In the genomic region with DNA sequence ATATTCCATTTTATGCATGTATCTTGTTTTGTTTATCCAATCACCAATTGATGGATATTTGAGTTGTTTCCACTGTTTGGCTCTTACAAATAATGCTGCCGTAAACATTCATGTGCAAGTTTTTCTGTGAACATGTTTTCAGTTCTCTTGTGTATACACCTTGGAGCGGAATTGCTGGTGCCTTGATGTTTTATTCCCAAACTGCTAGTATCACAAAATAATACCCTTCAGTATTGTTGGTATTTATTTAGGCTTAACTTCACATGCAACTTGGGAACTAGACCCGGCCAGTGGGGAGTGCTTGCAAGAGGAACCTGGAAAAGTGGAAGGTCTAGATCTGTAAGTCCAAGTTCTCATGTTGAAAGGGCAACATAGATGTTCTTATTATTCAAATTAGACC, we compare ENCODE assay signal across 37 cellular contexts.
"Had no signal": no experiment of that assay in that cellular context is flagged by ENCODE, and none has a peak within 500 bp of the region (broad histone marks: within the 10 kb centered on the region; RNA-seq: fewer than 3 reads in every experiment).

No MANE protein-coding gene starts in this region.

- H3K36me3 Mint-ChIP-seq: activated CD8-positive, alpha-beta memory T cell treated with anti-CD3 and anti-CD28 coated beads, Interleukin-2, amount 10 ng/mL, durations not matched to agents 7 days and 5 days; activated naive CD4-positive, alpha-beta T cell treated with anti-CD3 and anti-CD28 coated beads, Interleukin-2, amount 50 U/mL, for 72 hours; activated naive CD8-positive, alpha-beta T cell treated with anti-CD3 and anti-CD28 coated beads for 36 hours had no signal

- H3K27me3 Mint-ChIP-seq: activated B cell treated with CpG ODN at 0.5 μM for 24 hours; activated CD4-positive, alpha-beta memory T cell treated with anti-CD3 and anti-CD28 coated beads, Interleukin-2, amount 10 ng/mL, durations not matched to agents 7 days and 5 days; activated CD4-positive, alpha-beta T cell treated with anti-CD3 and anti-CD28 coated beads, Interleukin-2, amount 10 ng/mL, durations not matched to agents 24 days and 14 days; activated CD8-positive, alpha-beta memory T cell treated with anti-CD3 and anti-CD28 coated beads, Interleukin-2, amount 10 ng/mL, durations not matched to agents 7 days and 5 days; activated naive CD8-positive, alpha-beta T cell treated with anti-CD3 and anti-CD28 coated beads for 36 hours; activated T-helper 17 cell treated with anti-CD3 and anti-CD28 coated beads, Interleukin-2, amount 50 U/mL, for 72 hours; central memory CD8-positive, alpha-beta T cell had no signal

- H3K9me3 Mint-ChIP-seq: activated CD4-positive, alpha-beta memory T cell treated with anti-CD3 and anti-CD28 coated beads, Interleukin-2, amount 10 ng/mL, durations not matched to agents 7 days and 5 days; activated CD4-positive, alpha-beta T cell treated with anti-CD3 and anti-CD28 coated beads, Interleukin-2, amount 10 ng/mL, durations not matched to agents 24 days and 14 days; activated naive CD4-positive, alpha-beta T cell treated with anti-CD3 and anti-CD28 coated beads, Interleukin-2, amount 50 U/mL, for 72 hours; activated T-cell treated with anti-CD3 and anti-CD28 coated beads, Interleukin-2, amount 50 U/mL, for 72 hours; activated T-helper 1 cell treated with anti-CD3 and anti-CD28 coated beads, Interleukin-12 subunit alpha, Interleukin-12 subunit beta, Interleukin-2, Interleukin-4 antibody, amounts not matched to agents 30 ng/mL and 10 ng/mL and 1 ng/mL, durations not matched to agents 14 hours and 24 hours and 36 hours; activated T-helper 17 cell treated with anti-CD3 and anti-CD28 coated beads, Interleukin-2, amount 50 U/mL, for 72 hours; central memory CD8-positive, alpha-beta T cell; T-helper 1 cell treated with Interleukin-12 subunit alpha and Interleukin-12 subunit beta and Interleukin-4 antibody, amounts not matched to agents 30 μg/mL and 1 μg/mL, for 36 hours; T-helper 2 cell treated with Interferon-gamma antibody and Interleukin-4, amounts not matched to agents 5 μg/mL and 100 μg/mL, for 36 hours had no signal

- H3K4me3 Mint-ChIP-seq: activated B cell treated with CpG ODN at 0.5 μM for 24 hours; activated CD4-positive, alpha-beta memory T cell treated with anti-CD3 and anti-CD28 coated beads, Interleukin-2, amount 10 ng/mL, durations not matched to agents 7 days and 5 days; activated CD4-positive, alpha-beta T cell treated with anti-CD3 and anti-CD28 coated beads, Interleukin-2, amount 10 ng/mL, durations not matched to agents 24 days and 14 days; activated CD8-positive, alpha-beta memory T cell treated with anti-CD3 and anti-CD28 coated beads, Interleukin-2, amount 10 ng/mL, durations not matched to agents 7 days and 5 days; activated CD8-positive, alpha-beta T cell treated with anti-CD3 and anti-CD28 coated beads, Interleukin-2, amount 10 ng/mL, durations not matched to agents 7 days and 5 days; activated naive CD4-positive, alpha-beta T cell treated with anti-CD3 and anti-CD28 coated beads for 36 hours; activated naive CD8-positive, alpha-beta T cell treated with anti-CD3 and anti-CD28 coated beads for 36 hours; activated T-cell treated with anti-CD3 and anti-CD28 coated beads, Interleukin-2, amount 50 U/mL, for 4 hours; activated T-cell treated with anti-CD3 and anti-CD28 coated beads, Interleukin-2, amount 50 U/mL, for 72 hours; activated T-helper 1 cell treated with anti-CD3 and anti-CD28 coated beads, Interleukin-12 subunit alpha, Interleukin-12 subunit beta, Interleukin-2, Interleukin-4 antibody, amounts not matched to agents 30 ng/mL and 10 ng/mL and 1 ng/mL, durations not matched to agents 14 hours and 24 hours and 36 hours; activated T-helper 17 cell treated with anti-CD3 and anti-CD28 coated beads, Interleukin-2, amount 50 U/mL, for 72 hours; central memory CD8-positive, alpha-beta T cell; T-helper 1 cell treated with Interleukin-12 subunit alpha and Interleukin-12 subunit beta and Interleukin-4 antibody, amounts not matched to agents 30 μg/mL and 1 μg/mL, for 36 hours; T-helper 2 cell treated with Interferon-gamma antibody and Interleukin-4, amounts not matched to agents 5 μg/mL and 100 μg/mL, for 36 hours had no signal

- H3K9me3 ChIP-seq: adrenal gland, body of pancreas, breast epithelium had no signal

- ATAC-seq: activated CD8-positive, alpha-beta memory T cell treated with anti-CD3 and anti-CD28 coated beads, Interleukin-2, amount 10 ng/mL, durations not matched to agents 7 days and 5 days; activated CD8-positive, alpha-beta T cell treated with anti-CD3 and anti-CD28 coated beads, Interleukin-2, amount 10 ng/mL, durations not matched to agents 7 days and 5 days; activated naive CD4-positive, alpha-beta T cell treated with anti-CD3 and anti-CD28 coated beads, Interleukin-2, amount 50 U/mL, for 72 hours; activated T-cell treated with anti-CD3 and anti-CD28 coated beads, Interleukin-2, amount 50 U/mL, for 4 hours; activated T-cell treated with anti-CD3 and anti-CD28 coated beads, Interleukin-2, amount 50 U/mL, for 72 hours; activated T-helper 17 cell treated with anti-CD3 and anti-CD28 coated beads, Interleukin-2, amount 50 U/mL, for 72 hours; body of pancreas had no signal

- H3K4me1 Mint-ChIP-seq: activated naive CD8-positive, alpha-beta T cell treated with anti-CD3 and anti-CD28 coated beads for 36 hours; activated T-helper 17 cell treated with anti-CD3 and anti-CD28 coated beads, Interleukin-2, amount 50 U/mL, for 72 hours; central memory CD8-positive, alpha-beta T cell had no signal

- H3K4me3 ChIP-seq: adrenal gland, body of pancreas, breast epithelium had no signal

- H3K4me1 ChIP-seq: adrenal gland, breast epithelium had no signal

- H3K27me3 ChIP-seq: adrenal gland, body of pancreas, brain microvascular endothelial cell, breast epithelium had no signal

- H3K36me3 ChIP-seq: adrenal gland, brain microvascular endothelial cell, breast epithelium had no signal

- DNase-seq: activated B cell treated with CpG ODN at 0.5 μM for 24 hours; activated CD4-positive, alpha-beta memory T cell treated with anti-CD3 and anti-CD28 coated beads, Interleukin-2, amount 10 ng/mL, durations not matched to agents 7 days and 5 days; activated CD4-positive, alpha-beta T cell treated with anti-CD3 and anti-CD28 coated beads for 4 hours; activated CD4-positive, alpha-beta T cell treated with anti-CD3 and anti-CD28 coated beads, Interleukin-2, amount 10 ng/mL, durations not matched to agents 24 days and 14 days; activated CD4-positive, alpha-beta T cell treated with anti-CD3 and anti-CD28 coated beads, Interleukin-2, amount 50 U/mL, for 48 hours; activated CD4-positive, CD25-positive, alpha-beta regulatory T cell treated with anti-CD3 and anti-CD28 coated beads, Interleukin-2, amount 50 U/mL, for 72 hours; activated CD8-positive, alpha-beta memory T cell treated with anti-CD3 and anti-CD28 coated beads for 24 hours; activated CD8-positive, alpha-beta memory T cell treated with anti-CD3 and anti-CD28 coated beads, Interleukin-2, amount 10 ng/mL, durations not matched to agents 7 days and 5 days; activated CD8-positive, alpha-beta memory T cell treated with anti-CD3 and anti-CD28 coated beads, Interleukin-2, amount 50 U/mL, for 48 hours; activated CD8-positive, alpha-beta T cell treated with anti-CD3 and anti-CD28 coated beads, Interleukin-2, amount 10 ng/mL, durations not matched to agents 7 days and 5 days; activated effector memory CD4-positive, alpha-beta T cell treated with anti-CD3 and anti-CD28 coated beads, Interleukin-2, amount 50 U/mL, for 16 hours; activated gamma-delta T cell treated with Interleukin-2 at 50 U/mL for 16 hours; activated naive CD4-positive, alpha-beta T cell; activated naive CD4-positive, alpha-beta T cell treated with anti-CD3 and anti-CD28 coated beads for 36 hours; activated naive CD4-positive, alpha-beta T cell treated with anti-CD3 and anti-CD28 coated beads, Interleukin-2, amount 50 U/mL, for 16 hours; activated naive CD8-positive, alpha-beta T cell treated with anti-CD3 and anti-CD28 coated beads for 36 hours; activated T-cell treated with anti-CD3 and anti-CD28 coated beads, Interleukin-2, amount 50 U/mL, for 1 hour; activated T-cell treated with anti-CD3 and anti-CD28 coated beads, Interleukin-2, amount 50 U/mL, for 4 hours; activated T-cell treated with anti-CD3 and anti-CD28 coated beads, Interleukin-2, amount 50 U/mL, for 72 hours; adrenal gland; amniotic stem cell; aorta; body of pancreas; brain microvascular endothelial cell; caudate nucleus; cerebellar nuclear complex; T-helper 1 cell; T-helper 2 cell; T-helper 9 cell had no signal

- H3K27ac Mint-ChIP-seq: activated B cell treated with CpG ODN at 0.5 μM for 24 hours; activated CD4-positive, alpha-beta memory T cell treated with anti-CD3 and anti-CD28 coated beads, Interleukin-2, amount 10 ng/mL, durations not matched to agents 7 days and 5 days; activated CD4-positive, alpha-beta T cell treated with anti-CD3 and anti-CD28 coated beads, Interleukin-2, amount 10 ng/mL, durations not matched to agents 24 days and 14 days; activated CD8-positive, alpha-beta memory T cell treated with anti-CD3 and anti-CD28 coated beads, Interleukin-2, amount 10 ng/mL, durations not matched to agents 7 days and 5 days; activated CD8-positive, alpha-beta T cell treated with anti-CD3 and anti-CD28 coated beads, Interleukin-2, amount 10 ng/mL, durations not matched to agents 7 days and 5 days; activated naive CD4-positive, alpha-beta T cell treated with anti-CD3 and anti-CD28 coated beads for 36 hours; activated naive CD4-positive, alpha-beta T cell treated with anti-CD3 and anti-CD28 coated beads, Interleukin-2, amount 50 U/mL, for 72 hours; activated naive CD8-positive, alpha-beta T cell treated with anti-CD3 and anti-CD28 coated beads for 36 hours; activated T-cell treated with anti-CD3 and anti-CD28 coated beads, Interleukin-2, amount 50 U/mL, for 72 hours; activated T-helper 1 cell treated with anti-CD3 and anti-CD28 coated beads, Interleukin-12 subunit alpha, Interleukin-12 subunit beta, Interleukin-2, Interleukin-4 antibody, amounts not matched to agents 30 ng/mL and 10 ng/mL and 1 ng/mL, durations not matched to agents 14 hours and 24 hours and 36 hours; activated T-helper 17 cell treated with anti-CD3 and anti-CD28 coated beads, Interleukin-2, amount 50 U/mL, for 72 hours; T-helper 1 cell treated with Interleukin-12 subunit alpha and Interleukin-12 subunit beta and Interleukin-4 antibody, amounts not matched to agents 30 μg/mL and 1 μg/mL, for 36 hours; T-helper 2 cell treated with Interferon-gamma antibody and Interleukin-4, amounts not matched to agents 5 μg/mL and 100 μg/mL, for 36 hours had no signal

- H3K27ac ChIP-seq: adrenal gland, body of pancreas, brain microvascular endothelial cell, breast epithelium, VCaP had no signal
